Comparison of ENCODE assay signal across 10 cellular contexts in the genomic region with DNA sequence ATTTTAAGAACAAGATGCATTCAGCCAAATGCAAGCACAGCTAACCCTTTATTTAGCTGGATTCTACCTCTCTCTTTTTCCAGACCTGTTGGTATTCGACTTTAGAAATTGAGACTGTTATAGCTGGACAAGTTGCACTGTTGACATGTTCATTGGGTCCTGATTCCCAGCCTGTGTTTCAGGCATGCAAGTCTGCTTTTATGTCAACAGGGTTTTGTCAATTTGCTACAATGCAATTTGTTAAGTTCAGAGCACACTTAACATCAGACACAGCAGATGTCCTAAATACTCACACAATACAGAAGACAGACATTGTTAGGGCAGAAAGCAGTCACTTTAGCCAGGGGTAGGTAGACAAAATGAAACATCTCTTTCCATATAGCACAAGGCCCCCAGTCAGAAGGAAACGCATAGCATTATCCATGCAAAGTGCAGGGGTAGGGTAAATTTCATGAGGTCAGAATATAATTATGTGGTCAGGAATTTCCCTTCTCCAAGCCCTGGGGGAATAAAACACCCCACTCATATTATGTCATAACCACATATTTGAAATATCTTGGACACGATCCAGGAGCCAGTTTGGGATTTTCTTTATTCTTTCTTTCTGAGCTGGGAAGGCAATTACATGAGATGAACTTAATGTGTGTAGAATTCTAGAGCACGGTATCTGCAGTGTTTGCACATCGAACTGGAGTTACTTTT.
A peak's percentile ranks its signal among the peaks of the same experiment; 100 is the strongest.
DNase-seq lines count a peak whose midpoint lies in the region; ATAC-seq and TF ChIP-seq lines count a peak whose summit lies in the region.
"Had no signal": no experiment of that assay in that cellular context is flagged by ENCODE, and none has a peak within 500 bp of the region (broad histone marks: within the 10 kb centered on the region; RNA-seq: fewer than 3 reads in every experiment).

No MANE protein-coding gene starts in this region.

- H3K9me3 ChIP-seq in left ventricle myocardium inferior (replicated peaks) (no peaks in the 10 kb centered on the region), SJSA1 (replicated peaks) (no peaks in the 10 kb centered on the region), aorta (ENCODE audit: control insufficient read depth, low read length) (no peaks in the 10 kb centered on the region)
- no peaks in the 10 kb centered on the region for H3K9me3 ChIP-seq in naive thymus-derived CD4-positive, alpha-beta T cell (ENCODE audit: control insufficient read depth in 2 of 3, low read length in 3 of 3)
- H3K9me3 ChIP-seq: Caco-2 had no signal

- POLR2A ChIA-PET in naive thymus-derived CD4-positive, alpha-beta T cell (lab: Charles Lee): no interaction called here

- intact Hi-C loops in Right ventricle myocardium superior (cut with DNase I) (no loop called here), left ventricle myocardium inferior (cut with micrococcal nuclease) (no loop called here), aorta (cut with DNase I) (loop anchor here in 1 of 2 donors (10.0 kb wide), 1 partner anchor 502 kb away; a partner anchor contains a TSS)
- intact Hi-C loops in naive thymus-derived CD4-positive, alpha-beta T cell (cut with micrococcal nuclease): no loop called here

- H3K36me3 ChIP-seq in left ventricle myocardium inferior (no peaks in the 10 kb centered on the region), SJSA1 (no peaks in the 10 kb centered on the region), aorta (ENCODE audit: control insufficient read depth in 1 of 2, insufficient read depth in 2 of 2, low read length in 1 of 2) (no peaks in the 10 kb centered on the region)
- H3K36me3 ChIP-seq in naive thymus-derived CD4-positive, alpha-beta T cell (ENCODE audit: control insufficient read depth in 2 of 3, insufficient read depth in 3 of 3, low read length in 3 of 3): no peaks in the 10 kb centered on the region

- no peak overlapping the region for H3K27ac ChIP-seq in left ventricle myocardium inferior (replicated peaks)
- peak overlapping the region; percentile 54 for H3K27ac ChIP-seq in SJSA1
- H3K27ac ChIP-seq in foreskin keratinocyte: no peak overlapping the region
- peak overlapping the region in 1 of 2 donors; percentile 22 for H3K27ac ChIP-seq in aorta (ENCODE audit: low read depth in 1 of 2, low read length in 2 of 2)
- no peak overlapping the region for H3K27ac ChIP-seq in naive thymus-derived CD4-positive, alpha-beta T cell (ENCODE audit: low read depth, low read length)

- no peaks in the 10 kb centered on the region for H3K36me3 Mint-ChIP-seq in naive thymus-derived CD4-positive, alpha-beta T cell

- H3K4me3 ChIP-seq in left ventricle myocardium inferior (no peak overlapping the region), SJSA1 (no peak overlapping the region), aorta (ENCODE audit: low read length in 2 of 2) (no peak overlapping the region)
- H3K4me3 ChIP-seq in naive thymus-derived CD4-positive, alpha-beta T cell (ENCODE audit: low read length): no peak overlapping the region

- H3K27me3 Mint-ChIP-seq in naive thymus-derived CD4-positive, alpha-beta T cell: peaks cover 0 to 10% (median 0%) of the 10 kb centered on the region in 5 donors
- H3K27me3 Mint-ChIP-seq: activated CD4-positive, alpha-beta T cell treated with anti-CD3 and anti-CD28 coated beads, Interleukin-2, amount 10 ng/mL, durations not matched to agents 24 days and 14 days had no signal

- no peak for TF ChIP-seq CTCF in left ventricle myocardium inferior (IDR thresholded peaks at IDR 0.05; ENCODE audit: borderline replicate concordance)
- TF ChIP-seq CTCF in foreskin keratinocyte (conservative IDR thresholded peaks at IDR 0.05): no peak

- peaks cover 0 to 14% (median 3%) of the 10 kb centered on the region in 7 donors for H3K4me1 Mint-ChIP-seq in naive thymus-derived CD4-positive, alpha-beta T cell
- H3K4me1 Mint-ChIP-seq: activated CD4-positive, alpha-beta T cell treated with anti-CD3 and anti-CD28 coated beads, Interleukin-2, amount 10 ng/mL, durations not matched to agents 24 days and 14 days had no signal

- no peak overlapping the region for H3K27ac Mint-ChIP-seq in naive thymus-derived CD4-positive, alpha-beta T cell
- H3K27ac Mint-ChIP-seq: activated CD4-positive, alpha-beta T cell treated with anti-CD3 and anti-CD28 coated beads, Interleukin-2, amount 10 ng/mL, durations not matched to agents 24 days and 14 days had no signal

- CTCF ChIA-PET in naive thymus-derived CD4-positive, alpha-beta T cell (lab: Charles Lee): no interaction called here

- H3K9me3 Mint-ChIP-seq in naive thymus-derived CD4-positive, alpha-beta T cell: peaks cover 0 to 4% (median 0%) of the 10 kb centered on the region in 11 donors
- H3K9me3 Mint-ChIP-seq: activated CD4-positive, alpha-beta T cell treated with anti-CD3 and anti-CD28 coated beads, Interleukin-2, amount 10 ng/mL, durations not matched to agents 24 days and 14 days had no signal

- H3K27me3 ChIP-seq in left ventricle myocardium inferior (ENCODE audit: low read depth): no peaks in the 10 kb centered on the region
- no peaks in the 10 kb centered on the region for H3K27me3 ChIP-seq in SJSA1 (replicated peaks)
- peaks cover 5% of the 10 kb centered on the region for H3K27me3 ChIP-seq in foreskin keratinocyte
- no peaks in the 10 kb centered on the region for H3K27me3 ChIP-seq in aorta (ENCODE audit: control insufficient read depth in 1 of 2, insufficient read depth in 2 of 2, low read length in 1 of 2)
- no peaks in the 10 kb centered on the region for H3K27me3 ChIP-seq in naive thymus-derived CD4-positive, alpha-beta T cell (ENCODE audit: control insufficient read depth in 2 of 2, insufficient read depth in 2 of 2, low read length in 2 of 2)

- H3K4me3 Mint-ChIP-seq in naive thymus-derived CD4-positive, alpha-beta T cell: no peak overlapping the region
- H3K4me3 Mint-ChIP-seq: activated CD4-positive, alpha-beta T cell treated with anti-CD3 and anti-CD28 coated beads, Interleukin-2, amount 10 ng/mL, durations not matched to agents 24 days and 14 days had no signal

- 3 to 9% methylated on average over 5 of the region's 5 CpGs for WGBS in aorta, 2 donors

- H3K4me1 ChIP-seq in left ventricle myocardium inferior (peaks cover 18% of the 10 kb centered on the region), SJSA1 (replicated peaks) (peaks cover 22% of the 10 kb centered on the region), foreskin keratinocyte (peaks cover 16% of the 10 kb centered on the region), aorta (ENCODE audit: control insufficient read depth in 1 of 2, insufficient read depth in 2 of 2, low read length in 2 of 2) (peaks cover 0 to 2% of the 10 kb centered on the region in 2 donors)
- H3K4me1 ChIP-seq in naive thymus-derived CD4-positive, alpha-beta T cell (ENCODE audit: control insufficient read depth in 2 of 2, insufficient read depth in 2 of 2, low read length in 2 of 2): no peaks in the 10 kb centered on the region
- H3K4me1 ChIP-seq: Caco-2 had no signal

- ATAC-seq in Right ventricle myocardium superior (ENCODE audit: poor library complexity) (peak; percentile 38), foreskin keratinocyte (peak; percentile 96), aorta (ENCODE audit: low FRiP score) (peak; percentile 44), GM21423 (IDR thresholded peaks at IDR 0.05; ENCODE audit: unreplicated experiment) (no peak)
- ATAC-seq in naive thymus-derived CD4-positive, alpha-beta T cell: no peak

- DNase-seq in Right ventricle myocardium superior (no peak), left ventricle myocardium inferior (no peak), SJSA1 (ENCODE audit: low read depth in 1 of 2, low spot score in 2 of 2) (peak; percentile 49 to 90), foreskin keratinocyte (peak; percentile 80 to 91), aorta (no peak), NCI-H1436 (lab: John Stamatoyannopoulos, UW) (no peak)
- DNase-seq in naive thymus-derived CD4-positive, alpha-beta T cell: no peak
- DNase-seq: activated CD4-positive, alpha-beta T cell treated with anti-CD3 and anti-CD28 coated beads, Interleukin-2, amount 10 ng/mL, durations not matched to agents 24 days and 14 days; Caco-2 had no signal

Comparison
In these comparisons a context has a peak if more than half of its experiments do, and no peak if none do; other contexts are left out.
1. ATAC-seq: peak in Right ventricle myocardium superior (single experiment), foreskin keratinocyte (single experiment) and aorta (single experiment); none in GM21423 (single experiment) and naive thymus-derived CD4-positive, alpha-beta T cell (single experiment).
2. DNase-seq: peak in SJSA1 (2 of 2) and foreskin keratinocyte (2 of 2); none in Right ventricle myocardium superior (single experiment), left ventricle myocardium inferior (single experiment), aorta (0 of 2), naive thymus-derived CD4-positive, alpha-beta T cell (0 of 9) and NCI-H1436 (single experiment).